ENCODE assay signal across 17 cellular contexts in genomic region chr2:158477202-158477601, GRCh38. TPM values are rescaled to one million over a fixed set of nuclear protein-coding genes. Genes with fewer than 3 reads are reported as not detected.
DNase-seq lines count a peak whose midpoint lies in the region; ATAC-seq, FAIRE-seq and TF ChIP-seq lines count a peak whose summit lies in the region.
"Had no signal": no experiment of that assay in that cellular context is flagged by ENCODE, and none has a peak within 500 bp of the region (broad histone marks: within the 10 kb centered on the region; RNA-seq: fewer than 3 reads in every experiment).

No MANE protein-coding gene starts in this region.

- H3K4me1 ChIP-seq in mammary epithelial cell (ENCODE audit: insufficient read depth, low read length) (peaks cover 9% of the 10 kb centered on the region), HEK293 (ENCODE audit: control insufficient read depth, insufficient read depth, low read length) (peaks cover 9% of the 10 kb centered on the region), GM12878 (ENCODE audit: control insufficient read depth, insufficient read depth, low read length) (no peaks in the 10 kb centered on the region), vagina (peaks cover 23% of the 10 kb centered on the region)

- POLR2A ChIA-PET in MCF 10A (lab: Yijun Ruan, JAX) (interaction anchor here (0.8 to 0.9 kb wide), 3 partner anchors 9 to 17 kb away, joined by 3 to 4 read pairs (median 4); no protein-coding TSS in a partner anchor), HEK293 (lab: Yijun Ruan, JAX) (no interaction called here), GM12878 (lab: Charles Lee) (no interaction called here)

- BruUV-seq in MCF 10A (replicated peaks; lab: Mats Ljungman, UMichigan) (no TSS peak), mammary epithelial cell (replicated peaks; lab: Mats Ljungman, UMichigan) (no TSS peak), GM12878 (replicated peaks; lab: Mats Ljungman, UMichigan) (no TSS peak)

- DNase-seq in MCF 10A (ENCODE audit: unreplicated experiment) (no peak), mammary epithelial cell (no peak), GM12878 (ENCODE audit: low read depth, low spot score) (no peak), vagina (ENCODE audit: extremely low spot score in 2 of 2) (no peak), kidney tubule cell (ENCODE audit: low spot score) (no peak), cerebellum (ENCODE audit: low spot score) (no peak)
- DNase-seq: activated CD4-positive, CD25-positive, alpha-beta regulatory T cell; anterior cingulate cortex; gastrocnemius medialis; NCI-H1417; posterior cingulate gyrus; stimulated activated CD4-positive, alpha-beta T cell treated with anti-CD3 and anti-CD28 coated beads, Interleukin-4, amount 100 ng/mL, for 24 hours; stimulated activated CD8-positive, alpha-beta memory T cell treated with anti-CD3 and anti-CD28 coated beads, Interleukin-4, amount 100 ng/mL, for 48 hours; thyroid gland had no signal

- no peaks in the 10 kb centered on the region for H3K27me3 Mint-ChIP-seq in MCF 10A (ENCODE audit: insufficient read depth, unreplicated experiment)

- H3K27me3 ChIP-seq in mammary epithelial cell (ENCODE audit: insufficient read depth, low read length): no peaks in the 10 kb centered on the region
- H3K27me3 ChIP-seq in GM12878 (replicated peaks in 1 of 2; ENCODE audit: control insufficient read depth in 2 of 2, insufficient read depth in 2 of 2, low read length in 1 of 2): no peaks in the 10 kb centered on the region
- no peaks in the 10 kb centered on the region for H3K27me3 ChIP-seq in vagina
- H3K27me3 ChIP-seq: gastrocnemius medialis, thyroid gland had no signal

- H3K4me2 ChIP-seq in mammary epithelial cell (ENCODE audit: insufficient read depth, low read depth, low read length) (no peak overlapping the region), GM12878 (ENCODE audit: control insufficient read depth, insufficient read depth) (no peak overlapping the region)
- H3K4me2 ChIP-seq: KMS-11 had no signal

- H3K9me3 ChIP-seq in mammary epithelial cell (replicated peaks; ENCODE audit: insufficient read depth, low read length) (no peaks in the 10 kb centered on the region), HEK293 (ENCODE audit: control insufficient read depth, insufficient read depth, low read depth, low read length) (no peaks in the 10 kb centered on the region), GM12878 (replicated peaks; ENCODE audit: control insufficient read depth, insufficient read depth, low read length) (no peaks in the 10 kb centered on the region), vagina (no peaks in the 10 kb centered on the region)
- H3K9me3 ChIP-seq: gastrocnemius medialis, thyroid gland had no signal

- H3K36me3 Mint-ChIP-seq in MCF 10A (ENCODE audit: insufficient read depth, unreplicated experiment): peaks cover 8% of the 10 kb centered on the region

- no peak overlapping the region for H3K4me3 Mint-ChIP-seq in MCF 10A (ENCODE audit: unreplicated experiment)

- CTCF ChIA-PET in MCF 10A (lab: Yijun Ruan, JAX): interaction anchor here (1.0 to 2.6 kb wide), 3 partner anchors 8 to 17 kb away, joined by 3 to 15 read pairs (median 6); no protein-coding TSS in a partner anchor
- CTCF ChIA-PET in mammary epithelial cell (lab: Charles Lee; ENCODE audit: low non-redundant PET): no interaction called here
- CTCF ChIA-PET in HEK293 (lab: Yijun Ruan, JAX): interaction anchor here (0.6 to 1.3 kb wide), 6 partner anchors 11 to 712 kb away, joined by 3 to 4 read pairs (median 3); no protein-coding TSS in a partner anchor
- CTCF ChIA-PET in GM12878 (lab: Yijun Ruan, JAX): interaction anchor here (0.6 to 5.4 kb wide), 3 partner anchors 13 to 934 kb away, joined by 3 to 24 read pairs (median 4); no protein-coding TSS in a partner anchor

- TF ChIP-seq EP300 in GM12878 (IDR thresholded peaks at IDR 0.05; ENCODE audit: borderline replicate concordance in 1 of 2, control insufficient read depth in 1 of 2, low read depth in 2 of 2, low read length in 2 of 2): no peak

- no peak for TF ChIP-seq RAD21 in GM12878 (IDR thresholded peaks at IDR 0.05; ENCODE audit: insufficient read depth, low read depth, low read length)

- no peak for FAIRE-seq in GM12878 (lab: Jason Lieb, UNC)
- FAIRE-seq: colon had no signal

- 43% methylated on average over 3 of the region's 3 CpGs for WGBS in mammary epithelial cell (ENCODE audit: low coverage, missing lambda C conversion rate)
- 91% methylated on average over 3 of the region's 3 CpGs for WGBS in GM12878 (ENCODE audit: insufficient coverage, insufficient replicate concordance, low lambda C conversion rate, missing lambda C conversion rate)

- H3K9ac ChIP-seq in mammary epithelial cell (ENCODE audit: insufficient read depth, low read length): no peak overlapping the region
- H3K9ac ChIP-seq in GM12878 (ENCODE audit: control insufficient read depth, insufficient read depth, low read length): no peak overlapping the region
- H3K9ac ChIP-seq: KMS-11 had no signal

- H3K36me3 ChIP-seq in mammary epithelial cell (ENCODE audit: insufficient read depth, low read length) (peaks cover 2% of the 10 kb centered on the region), HEK293 (ENCODE audit: control insufficient read depth in 2 of 2, insufficient read depth in 1 of 2, low read length in 2 of 2) (no peaks in the 10 kb centered on the region), GM12878 (ENCODE audit: control insufficient read depth in 2 of 2, insufficient read depth in 2 of 2, low read length in 1 of 2) (no peaks in the 10 kb centered on the region), vagina (no peaks in the 10 kb centered on the region)
- H3K36me3 ChIP-seq: gastrocnemius medialis, thyroid gland had no signal

- in situ Hi-C loops in mammary epithelial cell (cut with MboI; ENCODE audit: low sequenced_read_pairs in 2 of 2) (no loop called here), GM12878 (cut with MboI) (no loop called here)

- H3K9me3 Mint-ChIP-seq in MCF 10A (ENCODE audit: unreplicated experiment): peaks cover 7% of the 10 kb centered on the region

- H3K4me1 Mint-ChIP-seq in MCF 10A (ENCODE audit: insufficient read depth, unreplicated experiment): peaks cover 3% of the 10 kb centered on the region

- RAD21 ChIA-PET in GM12878 (lab: Charles Lee; ENCODE audit: unreplicated experiment): no interaction called here

- TF ChIP-seq CTCF in MCF 10A (IDR thresholded peaks at IDR 0.05; ENCODE audit: unreplicated experiment) (no peak), mammary epithelial cell (conservative IDR thresholded peaks at IDR 0.05 in 1 of 2, IDR thresholded peaks at IDR 0.05 in 1 of 2; ENCODE audit: extremely low read depth in 1 of 2, insufficient read depth in 1 of 2, low read depth in 1 of 2, low read length in 2 of 2) (no peak), HEK293 (tag by site-specific recombination; IDR thresholded peaks at IDR 0.05) (no peak), GM12878 (IDR thresholded peaks at IDR 0.05 in 2 of 3, conservative IDR thresholded peaks at IDR 0.05 in 1 of 3; ENCODE audit: control insufficient read depth in 2 of 3, extremely low read depth in 1 of 3, insufficient read depth in 1 of 3, low read depth in 3 of 3, low read length in 3 of 3) (no peak), vagina (IDR thresholded peaks at IDR 0.05) (no peak)

- peak overlapping the region; percentile 61 for H3K27ac Mint-ChIP-seq in MCF 10A (ENCODE audit: low read depth, unreplicated experiment)

- no peaks in the 10 kb centered on the region for H4K20me1 ChIP-seq in mammary epithelial cell (ENCODE audit: insufficient read depth, low read length)
- H4K20me1 ChIP-seq in GM12878 (ENCODE audit: control insufficient read depth, insufficient read depth): no peaks in the 10 kb centered on the region

- SMC1A ChIA-PET in GM12878 (lab: Charles Lee; ENCODE audit: uncharacterized antibody, unreplicated experiment): no interaction called here

- H3K79me2 ChIP-seq in mammary epithelial cell (ENCODE audit: insufficient read depth, low read length): peaks cover 55% of the 10 kb centered on the region
- no peaks in the 10 kb centered on the region for H3K79me2 ChIP-seq in GM12878 (ENCODE audit: control insufficient read depth, insufficient read depth, low read length)

- H2AFZ ChIP-seq in mammary epithelial cell (ENCODE audit: low read depth, low read length) (no peak overlapping the region), GM12878 (ENCODE audit: control insufficient read depth, low read depth, low read length) (peak overlapping the region; percentile 51; the same call in 1 of the 2 replicates)

- H3K27ac ChIP-seq in mammary epithelial cell (ENCODE audit: insufficient read depth, low read depth, low read length): no peak overlapping the region
- no peak overlapping the region for H3K27ac ChIP-seq in HEK293 (ENCODE audit: extremely low read depth, low read depth, low read length)
- no peak overlapping the region for H3K27ac ChIP-seq in GM12878 (ENCODE audit: control insufficient read depth, insufficient read depth)
- H3K27ac ChIP-seq in vagina: peak overlapping the region; percentile 14
- H3K27ac ChIP-seq: KMS-11 had no signal

- dilution Hi-C loops in mammary epithelial cell (cut with HindIII; ENCODE audit: low sequenced_read_pairs): no loop called here

- intact Hi-C loops in MCF 10A (cut with micrococcal nuclease) (no loop called here), mammary epithelial cell (cut with micrococcal nuclease) (no loop called here), GM12878 (cut with micrococcal nuclease; ENCODE audit: unreplicated experiment) (no loop called here), vagina (cut with DNase I) (no loop called here)

- TF ChIP-seq POLR2A in GM12878 (IDR thresholded peaks at IDR 0.05; ENCODE audit: low read depth, low read length) (no peak), vagina (IDR thresholded peaks at IDR 0.05) (no peak)

- no peak for ATAC-seq in GM12878
- ATAC-seq: gastrocnemius medialis had no signal

- H3K4me3 ChIP-seq in mammary epithelial cell (replicated peaks in 1 of 3; ENCODE audit: insufficient read depth in 1 of 3, low read depth in 2 of 3, low read length in 3 of 3) (no peak overlapping the region), HEK293 (ENCODE audit: low read depth, low read length) (no peak overlapping the region), GM12878 (no peak overlapping the region), vagina (no peak overlapping the region)
- H3K4me3 ChIP-seq: gastrocnemius medialis, thyroid gland had no signal

RNA-seq across cellular contexts. Expression of gene PKP4, which starts 20.4 kb away (rescaled TPM):
- total RNA-seq in MCF 10A (2022): 62.3 and 63.7 TPM in 2 replicates
- 10 to 100 TPM; 64.8 to 82.6 TPM for total RNA-seq in mammary epithelial cell
- polyA plus RNA-seq in mammary epithelial cell: 35.9 TPM
- polyA minus RNA-seq in mammary epithelial cell: 94.6 TPM
- total RNA-seq in GM12878 (2013; cell fraction: nucleolus; rRNA removed): 123 and 148 TPM in 2 replicates
- total RNA-seq in GM12878 (2014; rRNA removed): 18.3 and 21.1 TPM in 2 replicates
- total RNA-seq in GM12878 (2014; rRNA removed; fragmentation: Illumina TruSeq; extraction: Trizol): 18.6 and 19.8 TPM in 2 replicates
- 23.7 and 24.5 TPM in 2 replicates for total RNA-seq in GM12878 (2021)
- 5.7 TPM for polyA plus RNA-seq in GM12878 (2011; ENCODE audit: low read depth)
- 32.8 and 35.8 TPM in 2 replicates for polyA plus RNA-seq in GM12878 (2011; rRNA removed)
- 27.0 and 27.7 TPM in 2 replicates for polyA plus RNA-seq in GM12878 (2011; cell fraction: cytosol; rRNA removed)
- polyA plus RNA-seq in GM12878 (2011; cell fraction: nucleus; rRNA removed): 72.3 and 76.6 TPM in 2 replicates
- 7.1 and 11.3 TPM in 2 replicates for polyA plus RNA-seq in GM12878 (2012)
- polyA plus RNA-seq in GM12878 (2014; fragmentation: Illumina TruSeq; extraction: Trizol): 21.9 and 27.9 TPM in 2 replicates
- polyA plus RNA-seq in GM12878 (2014; fragmentation: Nextera tagmentation; extraction: Ambion mirVana): 1 to 10 TPM; 5.2 to 7.2 TPM
- 14.9 and 17.1 TPM in 2 replicates for polyA plus RNA-seq in GM12878 (2014; rRNA removed)
- polyA plus RNA-seq in GM12878 (2016; fragmentation: Nextera tagmentation; extraction: Ambion mirVana): 1 to 10 TPM; 4.8 to 5.2 TPM
- 60.8 and 63.2 TPM in 2 replicates for polyA minus RNA-seq in GM12878 (2011; rRNA and poly(A)+ RNA removed)
- polyA minus RNA-seq in GM12878 (2011; cell fraction: cytosol; rRNA and poly(A)+ RNA removed): 21.4 and 21.8 TPM in 2 replicates
- polyA minus RNA-seq in GM12878 (2011; cell fraction: nucleus; rRNA and poly(A)+ RNA removed): 43.6 and 71.9 TPM in 2 replicates
- total RNA-seq in vagina: 71.5 TPM
- total RNA-seq in cerebellum: 66.8 TPM

RNA-seq across cellular contexts. Expression of gene CCDC148, which starts 20.6 kb away (rescaled TPM):
- total RNA-seq in MCF 10A (2022): 0.51 and 0.96 TPM in 2 replicates
- 1 to 10 TPM in 1 of 2 donors, under 1 TPM in 1; 0.71 to 1.3 TPM for total RNA-seq in mammary epithelial cell
- polyA plus RNA-seq in mammary epithelial cell: 0.35 TPM
- not detected for polyA minus RNA-seq in mammary epithelial cell
- 1.9 and 3.0 TPM in 2 replicates for total RNA-seq in GM12878 (2013; cell fraction: nucleolus; rRNA removed)
- total RNA-seq in GM12878 (2014; rRNA removed): not detected in 2 replicates
- 0.14 TPM in 1 of 2 replicates, not detected in the other for total RNA-seq in GM12878 (2014; rRNA removed; fragmentation: Illumina TruSeq; extraction: Trizol)
- not detected in 2 replicates for total RNA-seq in GM12878 (2021)
- polyA plus RNA-seq in GM12878 (2011; ENCODE audit: low read depth): not detected
- 0.30 and 0.65 TPM in 2 replicates for polyA plus RNA-seq in GM12878 (2011; rRNA removed)
- polyA plus RNA-seq in GM12878 (2011; cell fraction: cytosol; rRNA removed): 0.09 and 0.35 TPM in 2 replicates
- polyA plus RNA-seq in GM12878 (2011; cell fraction: nucleus; rRNA removed): 0.48 and 0.61 TPM in 2 replicates
- not detected in 2 replicates for polyA plus RNA-seq in GM12878 (2012)
- polyA plus RNA-seq in GM12878 (2014; fragmentation: Illumina TruSeq; extraction: Trizol): not detected in 2 replicates
- polyA plus RNA-seq in GM12878 (2014; fragmentation: Nextera tagmentation; extraction: Ambion mirVana): under 1 TPM in 1 of 2 experiments, not detected in 1; 0.18 TPM
- not detected in 2 replicates for polyA plus RNA-seq in GM12878 (2014; rRNA removed)
- under 1 TPM in 1 of 2 experiments, not detected in 1; 0.07 TPM for polyA plus RNA-seq in GM12878 (2016; fragmentation: Nextera tagmentation; extraction: Ambion mirVana)
- polyA minus RNA-seq in GM12878 (2011; rRNA and poly(A)+ RNA removed): 0.44 and 1.1 TPM in 2 replicates
- polyA minus RNA-seq in GM12878 (2011; cell fraction: cytosol; rRNA and poly(A)+ RNA removed): not detected in 2 replicates
- polyA minus RNA-seq in GM12878 (2011; cell fraction: nucleus; rRNA and poly(A)+ RNA removed): 0.86 and 2.1 TPM in 2 replicates
- not detected for total RNA-seq in vagina
- 13.5 TPM for total RNA-seq in cerebellum
